In the genomic region with DNA sequence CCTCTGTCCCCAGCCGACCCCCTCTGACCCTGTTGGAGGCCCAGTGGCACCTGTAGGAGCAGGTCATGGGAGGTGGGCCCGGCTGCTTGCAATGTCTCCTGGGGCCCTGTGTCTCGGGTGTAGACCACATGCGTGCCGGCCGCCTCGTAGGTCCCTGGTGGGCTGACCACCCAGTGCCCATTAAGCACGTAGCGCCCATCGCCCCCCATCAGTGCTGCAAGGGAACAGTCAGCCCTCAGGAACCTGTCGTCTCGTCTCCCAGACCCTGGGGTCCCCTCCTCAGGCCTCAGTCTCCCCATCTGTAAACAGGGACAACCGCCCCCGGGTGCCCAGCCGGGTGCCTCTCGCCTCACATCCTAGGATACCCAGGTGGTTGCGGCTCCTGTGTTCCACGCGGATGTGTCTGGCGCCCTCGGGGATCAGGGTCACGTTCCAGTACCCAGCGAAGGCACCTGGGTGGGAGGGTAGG, we compare ENCODE assay signal across 7 cellular contexts. TPM values are rescaled to one million over a fixed set of nuclear protein-coding genes. Genes with fewer than 3 reads are reported as not detected.
A peak's percentile ranks its signal among the peaks of the same experiment; 100 is the strongest.
DNase-seq lines count a peak whose midpoint lies in the region; ATAC-seq and TF ChIP-seq lines count a peak whose summit lies in the region.
"Had no signal": no experiment of that assay in that cellular context is flagged by ENCODE, and none has a peak within 500 bp of the region (broad histone marks: within the 10 kb centered on the region; RNA-seq: fewer than 3 reads in every experiment).

No MANE protein-coding gene starts in this region.

- ATAC-seq in lower lobe of right lung (no peak), HG02885 (IDR thresholded peaks at IDR 0.05; ENCODE audit: poor library complexity, unreplicated experiment) (no peak), upper lobe of right lung (no peak)

- H3K4me1 ChIP-seq in lower lobe of right lung (peaks cover 21% of the 10 kb centered on the region), upper lobe of right lung (peaks cover 7% of the 10 kb centered on the region)

- POLR2A ChIA-PET in AG04449 (lab: Yijun Ruan, JAX): no interaction called here

- no peaks in the 10 kb centered on the region for H3K9me3 ChIP-seq in SK-N-MC (ENCODE audit: low read depth, low read length)
- H3K9me3 ChIP-seq in lower lobe of right lung: no peaks in the 10 kb centered on the region
- H3K9me3 ChIP-seq in upper lobe of right lung: no peaks in the 10 kb centered on the region

- CTCF ChIA-PET in AG04449 (lab: Yijun Ruan, JAX): no interaction called here

- H3K9ac ChIP-seq in SK-N-MC (ENCODE audit: insufficient read length): no peak overlapping the region

- intact Hi-C loops in lower lobe of right lung (cut with DNase I): no loop called here
- intact Hi-C loops in upper lobe of right lung (cut with DNase I): no loop called here

- no peak for TF ChIP-seq CTCF in AG04449 (IDR thresholded peaks at IDR 0.05; ENCODE audit: insufficient read depth, low read length, missing control alignments)
- no peak for TF ChIP-seq CTCF in lower lobe of right lung (IDR thresholded peaks at IDR 0.05)
- no peak for TF ChIP-seq CTCF in upper lobe of right lung (IDR thresholded peaks at IDR 0.05)

- no peaks in the 10 kb centered on the region for H3K36me3 ChIP-seq in SK-N-MC (ENCODE audit: insufficient read depth, low read length)
- H3K36me3 ChIP-seq in lower lobe of right lung: no peaks in the 10 kb centered on the region
- no peaks in the 10 kb centered on the region for H3K36me3 ChIP-seq in upper lobe of right lung

- H3K4me3 ChIP-seq in AG04449 (ENCODE audit: low read depth, low read length) (peak overlapping the region; percentile 29), SK-N-MC (peak overlapping the region; percentile 41; the same call in 1 of the 2 replicates), lower lobe of right lung (peak overlapping the region; percentile 55), upper lobe of right lung (no peak overlapping the region)

- peak overlapping the region; percentile 78 for H3K27ac ChIP-seq in SK-N-MC
- peak overlapping the region; percentile 78 for H3K27ac ChIP-seq in lower lobe of right lung
- H3K27ac ChIP-seq in upper lobe of right lung: no peak overlapping the region

- DNase-seq in AG04449 (ENCODE audit: low read depth, low spot score): no peak
- no peak for DNase-seq in SK-N-MC (ENCODE audit: low read depth, low spot score)
- DNase-seq in lower lobe of right lung: no peak
- no peak for DNase-seq in middle frontal gyrus (ENCODE audit: extremely low spot score, low spot score)
- no peak for DNase-seq in upper lobe of right lung

- H3K27me3 ChIP-seq in lower lobe of right lung (ENCODE audit: low read depth): peaks cover 40% of the 10 kb centered on the region
- peaks cover 42% of the 10 kb centered on the region for H3K27me3 ChIP-seq in upper lobe of right lung

RNA-seq across cellular contexts. Expression of a gene that starts 5.6 kb away (rescaled TPM):
- 3.3 TPM for total RNA-seq in lower lobe of right lung
- 4.8 TPM for total RNA-seq in upper lobe of right lung
- total RNA-seq: activated B cell treated with CpG ODN at 0.5 μM for 24 hours had no signal

RNA-seq across cellular contexts. Expression of a gene that starts 16.2 kb away (rescaled TPM):
- total RNA-seq in lower lobe of right lung (2.5 TPM), upper lobe of right lung (1.2 TPM)

RNA-seq across cellular contexts. Expression of a gene that starts 16.7 kb away (rescaled TPM):
- total RNA-seq in lower lobe of right lung (not detected), upper lobe of right lung (not detected)
- total RNA-seq: activated B cell treated with CpG ODN at 0.5 μM for 24 hours had no signal

RNA-seq across cellular contexts. Expression of a gene that starts 17.1 kb away (rescaled TPM):
- 7.4 TPM for total RNA-seq in lower lobe of right lung
- total RNA-seq in upper lobe of right lung: 4.3 TPM

RNA-seq across cellular contexts. Expression of a gene that starts 28.2 kb away (rescaled TPM):
- total RNA-seq in lower lobe of right lung: 28.5 TPM
- 26.3 TPM for total RNA-seq in upper lobe of right lung
